20 cellular contexts compared by ENCODE assay signal in the genomic region with DNA sequence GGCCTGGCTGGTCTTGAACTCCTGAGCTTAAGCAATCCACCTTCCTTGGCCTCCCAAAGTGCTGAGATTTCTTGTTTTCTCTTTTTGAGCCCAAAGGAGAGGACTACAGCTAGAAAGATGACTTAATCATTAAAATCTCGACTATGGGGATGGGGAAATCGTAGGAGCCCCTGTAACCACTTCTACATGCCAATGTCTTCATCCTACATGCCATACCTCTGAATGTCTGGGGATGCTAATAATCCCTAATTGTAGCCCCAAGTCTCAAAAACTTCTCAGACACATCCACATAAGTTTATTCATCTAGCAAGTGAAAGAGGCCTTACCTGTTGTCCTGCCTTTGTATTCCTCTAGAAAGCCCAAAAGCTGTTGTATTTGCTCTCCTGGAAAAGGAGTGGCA. TPM values are rescaled to one million over a fixed set of nuclear protein-coding genes. Genes with fewer than 3 reads are reported as not detected.
"Had no signal": no experiment of that assay in that cellular context is flagged by ENCODE, and none has a peak within 500 bp of the region (broad histone marks: within the 10 kb centered on the region; RNA-seq: fewer than 3 reads in every experiment).

No MANE protein-coding gene starts in this region.

- H3K4me3 ChIP-seq: colonic mucosa, heart right ventricle, right atrium auricular region, smooth muscle cell, upper lobe of left lung, uterus had no signal

- H3K36me3 Mint-ChIP-seq: natural killer cell had no signal

- DNase-seq: colonic mucosa; dermis blood vessel endothelial cell; erythroblast; heart right ventricle; hypothalamus; islet precursor cell; natural killer cell; stimulated activated CD4-positive, alpha-beta T cell treated with anti-CD3 and anti-CD28 coated beads, Interleukin-2, amount 100 ng/mL, for 48 hours; stimulated activated naive CD4-positive, alpha-beta T cell treated with Interleukin-2 at 50 U/mL for 16 hours; uterus had no signal

- H3K36me3 ChIP-seq: colonic mucosa, heart right ventricle, right atrium auricular region, upper lobe of left lung, uterus had no signal

- H3K9me3 Mint-ChIP-seq: natural killer cell, neural crest cell had no signal

- H3K4me3 Mint-ChIP-seq: natural killer cell, neural crest cell had no signal

- H3K27me3 ChIP-seq: colonic mucosa, right atrium auricular region, uterus had no signal

- ATAC-seq: heart right ventricle, left lobe of liver, natural killer cell had no signal

- H3K9me3 ChIP-seq: colonic mucosa, right atrium auricular region, upper lobe of left lung, uterus had no signal

- H3K27ac ChIP-seq: colonic mucosa, heart right ventricle, right atrium auricular region, upper lobe of left lung, uterus had no signal

- H3K27ac Mint-ChIP-seq: natural killer cell had no signal

RNA-seq across cellular contexts. Expression of a gene that starts 3.7 kb away (rescaled TPM):
- total RNA-seq: fibroblast of lung, heart right ventricle, left lobe of liver, myocyte, natural killer cell, pulmonary artery endothelial cell, right atrium auricular region had no signal

RNA-seq across cellular contexts. Expression of a gene that starts 33.8 kb away (rescaled TPM):
- total RNA-seq: myocyte had no signal

RNA-seq across cellular contexts. Expression of a gene that starts 49.2 kb away (rescaled TPM):
- total RNA-seq: dermis blood vessel endothelial cell, fibroblast of lung, frontal cortex, heart right ventricle, left lobe of liver, myocyte, natural killer cell, neural crest cell, osteocyte, pulmonary artery endothelial cell, right atrium auricular region, smooth muscle cell, uterus had no signal

RNA-seq across cellular contexts. Expression of a gene that starts 51.4 kb away (rescaled TPM):
- total RNA-seq: smooth muscle cell had no signal
